1 cellular context compared by ENCODE assay signal in the genomic region with DNA sequence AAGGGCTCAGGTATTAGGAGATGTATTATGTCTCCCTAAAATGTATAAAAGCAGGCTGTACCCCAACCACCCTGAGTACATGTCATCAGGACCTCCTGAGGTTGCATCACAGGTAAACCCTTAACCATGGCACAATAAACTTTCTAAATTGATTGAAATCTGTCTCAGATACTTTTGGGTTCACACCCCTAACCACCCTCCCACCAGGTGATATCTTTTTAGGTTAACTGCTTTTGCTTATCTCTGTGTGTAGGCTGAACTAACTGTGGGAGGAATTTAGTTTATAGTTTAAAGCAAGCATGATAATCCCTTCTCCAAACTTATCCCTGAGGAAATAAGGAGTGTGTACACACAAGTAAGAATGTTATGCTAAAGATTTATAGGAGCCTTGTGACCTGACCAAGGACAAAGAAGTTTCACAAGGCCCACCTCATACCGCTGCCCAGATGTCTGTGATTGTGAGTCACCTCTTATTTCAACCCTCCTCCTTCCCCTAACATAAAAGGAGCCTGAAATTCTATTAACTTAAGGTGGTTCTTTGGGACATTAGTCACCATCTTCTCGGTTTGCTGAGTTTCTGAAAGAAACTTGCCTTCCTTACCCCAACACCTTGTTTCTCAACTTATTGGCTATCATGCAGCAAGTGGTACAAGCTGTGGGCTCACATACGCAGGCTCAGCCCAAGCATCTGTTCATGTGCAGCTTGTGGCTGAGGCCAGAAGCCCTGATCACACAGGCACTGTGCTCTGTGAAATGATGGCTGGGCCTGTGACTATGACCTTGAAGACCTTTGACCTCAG.
TF ChIP-seq lines count a peak whose summit lies in the region.

No MANE protein-coding gene starts in this region.

TF ChIP-seq in IMR-90, 13 proteins besides CTCF, POLR2A, EP300 and RAD21:
- TF ChIP-seq CHD1 (IDR thresholded peaks at IDR 0.05; ENCODE audit: low read depth, low read length), result no peak
- TF ChIP-seq RCOR1 (IDR thresholded peaks at IDR 0.05; ENCODE audit: insufficient replicate concordance, low read length), result no peak
- 0 out of 2 replicates have a peak, but pooled peaks have one; percentile 24 for TF ChIP-seq FOS (IDR thresholded peaks at IDR 0.05; ENCODE audit: low read depth, low read length)
- TF ChIP-seq, protein P1, sequence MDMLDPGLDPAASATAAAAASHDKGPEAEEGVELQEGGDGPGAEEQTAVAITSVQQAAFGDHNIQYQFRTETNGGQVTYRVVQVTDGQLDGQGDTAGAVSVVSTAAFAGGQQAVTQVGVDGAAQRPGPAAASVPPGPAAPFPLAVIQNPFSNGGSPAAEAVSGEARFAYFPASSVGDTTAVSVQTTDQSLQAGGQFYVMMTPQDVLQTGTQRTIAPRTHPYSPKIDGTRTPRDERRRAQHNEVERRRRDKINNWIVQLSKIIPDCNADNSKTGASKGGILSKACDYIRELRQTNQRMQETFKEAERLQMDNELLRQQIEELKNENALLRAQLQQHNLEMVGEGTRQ (IDR thresholded peaks at IDR 0.05; ENCODE audit: low read depth, low read length), result no peak
- TF ChIP-seq MXI1 (IDR thresholded peaks at IDR 0.05; ENCODE audit: borderline replicate concordance, low read depth, low read length), result no peak
- TF ChIP-seq RFX5 (IDR thresholded peaks at IDR 0.05; ENCODE audit: low read depth, low read length), result no peak
- TF ChIP-seq NFE2L2 (IDR thresholded peaks at IDR 0.05; ENCODE audit: low read depth, low read length), result no peak
- no peak for TF ChIP-seq BHLHE40 (IDR thresholded peaks at IDR 0.05; ENCODE audit: low read depth, low read length)
- TF ChIP-seq MAFK (IDR thresholded peaks at IDR 0.05; ENCODE audit: low read depth, low read length), result no peak
- peak; percentile 49; the same call in 1 of the 2 replicates for TF ChIP-seq CEBPB (IDR thresholded peaks at IDR 0.05; ENCODE audit: low read depth, low read length)
- no peak for TF ChIP-seq SMC3 (IDR thresholded peaks at IDR 0.05; ENCODE audit: low read depth, low read length)
